ENCODE assay signal across 15 cellular contexts in genomic region chr11:103338621-103339484, GRCh38.
A peak's percentile ranks its signal among the peaks of the same experiment; 100 is the strongest.
DNase-seq lines count a peak whose midpoint lies in the region; ATAC-seq, FAIRE-seq and TF ChIP-seq lines count a peak whose summit lies in the region.
"Had no signal": no experiment of that assay in that cellular context is flagged by ENCODE, and none has a peak within 500 bp of the region (broad histone marks: within the 10 kb centered on the region; RNA-seq: fewer than 3 reads in every experiment).

No MANE protein-coding gene starts in this region.

- no peaks in the 10 kb centered on the region for H3K9me3 Mint-ChIP-seq in astrocyte (ENCODE audit: unreplicated experiment)
- H3K9me3 Mint-ChIP-seq: CD8-positive, alpha-beta T cell had no signal

- no peak overlapping the region for H3K4me3 ChIP-seq in AG10803 (ENCODE audit: low read length)
- H3K4me3 ChIP-seq in astrocyte (ENCODE audit: insufficient read depth, low read depth, low read length), result no peak overlapping the region
- H3K4me3 ChIP-seq: skin epidermis had no signal

- no peaks in the 10 kb centered on the region for H3K9me3 ChIP-seq in astrocyte (ENCODE audit: insufficient read depth, low read depth, low read length)

- H3K79me2 ChIP-seq in astrocyte (ENCODE audit: insufficient read depth, low read length), result no peaks in the 10 kb centered on the region

- H3K4me1 ChIP-seq in astrocyte (ENCODE audit: insufficient read depth, low read length), result peaks cover 4% of the 10 kb centered on the region

- H3K27me3 Mint-ChIP-seq in astrocyte (ENCODE audit: low read depth, unreplicated experiment), result no peaks in the 10 kb centered on the region

- peaks cover 12% of the 10 kb centered on the region for H3K36me3 Mint-ChIP-seq in astrocyte (ENCODE audit: low read depth, unreplicated experiment)
- H3K36me3 Mint-ChIP-seq: CD8-positive, alpha-beta T cell had no signal

- H3K4me3 Mint-ChIP-seq in astrocyte (ENCODE audit: unreplicated experiment), result no peak overlapping the region
- H3K4me3 Mint-ChIP-seq: CD8-positive, alpha-beta T cell had no signal

- peak; percentile 34 for FAIRE-seq in astrocyte (lab: Jason Lieb, UNC)
- FAIRE-seq: RCC 7860 had no signal

- no peaks in the 10 kb centered on the region for H3K27me3 ChIP-seq in astrocyte (ENCODE audit: insufficient read depth, low read length)

- H3K9ac ChIP-seq in astrocyte (ENCODE audit: low read length), result no peak overlapping the region

- peak overlapping the region; percentile 56 for H3K27ac ChIP-seq in astrocyte (ENCODE audit: low read depth, low read length)
- H3K27ac ChIP-seq: skin epidermis had no signal

- TF ChIP-seq CTCF in AG10803 (conservative IDR thresholded peaks at IDR 0.05; ENCODE audit: low read length) (0 out of 2 replicates have a peak, but pooled peaks have one; percentile 18), astrocyte (IDR thresholded peaks at IDR 0.05; ENCODE audit: insufficient read depth, low read depth, low read length) (no peak)

- H3K36me3 ChIP-seq in astrocyte (ENCODE audit: insufficient read depth, low read length), result no peaks in the 10 kb centered on the region

- H3K27ac Mint-ChIP-seq in astrocyte (ENCODE audit: unreplicated experiment), result peak overlapping the region; percentile 26
- H3K27ac Mint-ChIP-seq: CD8-positive, alpha-beta T cell had no signal

- H4K20me1 ChIP-seq in astrocyte (ENCODE audit: insufficient read depth, low read length), result no peaks in the 10 kb centered on the region

- DNase-seq in AG10803 (ENCODE audit: low read depth) (peak; percentile 44), HS-5 (ENCODE audit: low read depth) (peak; percentile 14), astrocyte (ENCODE audit: low read depth) (peak; percentile 42), iPS-NIHi7 (ENCODE audit: extremely low spot score) (peak; percentile 35), left colon (no peak), left lobe of liver (ENCODE audit: low spot score) (no peak)
- DNase-seq: activated CD4-positive, alpha-beta T cell treated with anti-CD3 and anti-CD28 coated beads for 4 hours; activated naive CD4-positive, alpha-beta T cell; CD8-positive, alpha-beta T cell; mammary epithelial cell; NCI-H1105 had no signal

- no peak overlapping the region for H2AFZ ChIP-seq in astrocyte (ENCODE audit: low read depth, low read length)

- intact Hi-C loops in left colon (cut with DNase I, micrococcal nuclease), result no loop called here

- peaks cover 11% of the 10 kb centered on the region for H3K4me1 Mint-ChIP-seq in astrocyte (ENCODE audit: low read depth, unreplicated experiment)

- ATAC-seq in HG02588 (IDR thresholded peaks at IDR 0.05; ENCODE audit: unreplicated experiment) (no peak), left colon (no peak), left lobe of liver (no peak), GM21786 (IDR thresholded peaks at IDR 0.05; ENCODE audit: unreplicated experiment) (no peak)
- ATAC-seq: CD8-positive, alpha-beta T cell had no signal

- peak overlapping the region; percentile 15 for H3K4me2 ChIP-seq in astrocyte (ENCODE audit: low read length)

Comparison
In these comparisons a context has a peak if more than half of its experiments do, and no peak if none do; other contexts are left out.
1. DNase-seq: peak in AG10803 (single experiment), HS-5 (single experiment), astrocyte (single experiment) and iPS-NIHi7 (single experiment); none in left colon (0 of 2) and left lobe of liver (single experiment).